Comparison of ENCODE assay signal across 10 cellular contexts in the genomic region with DNA sequence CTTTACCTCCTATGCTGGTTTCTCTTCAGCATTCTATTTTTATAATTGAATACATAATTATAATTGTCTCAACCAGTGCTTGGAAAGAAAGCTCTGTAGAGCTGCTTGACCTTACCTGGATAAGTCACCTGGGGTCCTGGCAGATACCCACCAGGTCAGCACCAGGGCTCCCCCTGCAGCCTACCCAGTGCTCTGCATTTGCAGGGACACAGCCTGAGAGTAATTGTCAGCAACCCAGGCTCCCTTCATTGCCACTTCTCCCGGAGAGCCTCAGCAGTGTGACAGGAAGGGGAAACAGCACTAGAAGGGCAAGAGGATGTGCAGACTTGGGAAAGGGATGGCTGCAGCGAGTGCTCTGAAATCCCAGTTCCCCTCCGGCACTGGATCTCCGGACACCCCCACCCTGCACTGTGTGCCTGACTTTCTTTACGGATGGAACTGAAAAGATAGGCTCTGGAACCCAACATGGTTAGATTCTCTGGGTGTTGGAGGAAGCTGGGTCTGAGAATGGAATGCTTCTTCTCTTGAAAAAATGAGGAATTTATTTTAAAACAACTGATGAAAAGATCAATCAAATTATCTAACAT. TPM values are rescaled to one million over a fixed set of nuclear protein-coding genes. Genes with fewer than 3 reads are reported as not detected.
A peak's percentile ranks its signal among the peaks of the same experiment; 100 is the strongest.
DNase-seq lines count a peak whose midpoint lies in the region; ATAC-seq and TF ChIP-seq lines count a peak whose summit lies in the region.
"Had no signal": no experiment of that assay in that cellular context is flagged by ENCODE, and none has a peak within 500 bp of the region (broad histone marks: within the 10 kb centered on the region; RNA-seq: fewer than 3 reads in every experiment).

No MANE protein-coding gene starts in this region.

- H3K27me3 ChIP-seq in ovary: no peaks in the 10 kb centered on the region
- H3K27me3 ChIP-seq: upper lobe of left lung had no signal

- no peak for TF ChIP-seq POLR2A in ovary (IDR thresholded peaks at IDR 0.05)

- no peak for TF ChIP-seq EP300 in ovary (IDR thresholded peaks at IDR 0.05)

- no peak overlapping the region for H3K4me3 ChIP-seq in ovary
- H3K4me3 ChIP-seq: upper lobe of left lung had no signal

- no peaks in the 10 kb centered on the region for H3K4me1 ChIP-seq in ovary (ENCODE audit: insufficient read depth)

- intact Hi-C loops in left colon (cut with DNase I, micrococcal nuclease): no loop called here
- intact Hi-C loops in ovary (cut with DNase I): no loop called here

- no peak overlapping the region for H3K27ac ChIP-seq in ovary
- H3K27ac ChIP-seq: upper lobe of left lung had no signal

- H3K36me3 ChIP-seq in ovary: no peaks in the 10 kb centered on the region
- H3K36me3 ChIP-seq: upper lobe of left lung had no signal

- TF ChIP-seq CTCF in LNCAP (IDR thresholded peaks at IDR 0.05): peak; percentile 68
- no peak for TF ChIP-seq CTCF in ovary (IDR thresholded peaks at IDR 0.05)

- WGBS in ovary, 3 donors: 19 to 22% (median 19%) methylated on average over 5 of the region's 5 CpGs

- H3K9me3 ChIP-seq in ovary: no peaks in the 10 kb centered on the region
- H3K9me3 ChIP-seq: upper lobe of left lung had no signal

- DNase-seq in D341Med (ENCODE audit: low spot score) (peak; percentile 67), activated T-cell treated with anti-CD3 and anti-CD28 coated beads for 48 hours (ENCODE audit: low read depth) (peak; percentile 24), left colon (peak in 1 of 2 donors; percentile 34), ovary (no peak)

- peak; percentile 69 for ATAC-seq in GM19328 (IDR thresholded peaks at IDR 0.05; ENCODE audit: unreplicated experiment)
- peak; percentile 37 for ATAC-seq in left colon
- ATAC-seq in esophagus mucosa: no peak
- no peak for ATAC-seq in GM21447 (IDR thresholded peaks at IDR 0.05; ENCODE audit: unreplicated experiment)

RNA-seq across cellular contexts. Expression of gene PAX4, which starts 11.4 kb away (rescaled TPM):
- total RNA-seq in left colon (1 to 10 TPM in 1 of 2 donors, under 1 TPM in 1; 0.98 to 1.6 TPM), esophagus mucosa (not detected), ovary (not detected)
- not detected for polyA plus RNA-seq in ovary
- total RNA-seq: RPMI7951, upper lobe of left lung had no signal

RNA-seq across cellular contexts. Expression of gene SND1, which starts 22.6 kb away (rescaled TPM):
- total RNA-seq in left colon (100 to 1,000 TPM; 108 to 123 TPM), esophagus mucosa (115 TPM), ovary (100 to 1,000 TPM in 6 of 7 donors, 10 to 100 TPM in 1; 93.6 to 271 (median 182) TPM)
- polyA plus RNA-seq in ovary: 100 to 1,000 TPM in 1 of 2 donors, 10 to 100 TPM in 1; 91.4 to 297 TPM

RNA-seq across cellular contexts. Expression of gene FSCN3, which starts 35.8 kb away (rescaled TPM):
- total RNA-seq in left colon (1 to 10 TPM in 1 of 2 donors, under 1 TPM in 1; 0.64 to 1.3 TPM), esophagus mucosa (0.52 TPM), ovary (1 to 10 TPM in 3 of 7 donors, under 1 TPM in 3, not detected in 1; 0.45 to 2.3 (median 0.98) TPM)
- polyA plus RNA-seq in ovary: 1 to 10 TPM in 1 of 2 donors, under 1 TPM in 1; 0.11 to 1.4 TPM

RNA-seq across cellular contexts. Expression of gene ARF5, which starts 41.1 kb away (rescaled TPM):
- total RNA-seq in left colon (100 to 1,000 TPM; 164 to 172 TPM), esophagus mucosa (197 TPM), ovary (100 to 1,000 TPM in 3 of 7 donors, 10 to 100 TPM in 4; 87.8 to 132 (median 97.3) TPM)
- polyA plus RNA-seq in ovary: 100 to 1,000 TPM; 133 to 147 TPM

RNA-seq across cellular contexts. Expression of gene GCC1, which starts 44.0 kb away (rescaled TPM):
- 10 to 100 TPM; 16.4 to 19.0 TPM for total RNA-seq in left colon
- 11.0 TPM for total RNA-seq in esophagus mucosa
- total RNA-seq in ovary: 10 to 100 TPM; 12.1 to 21.1 (median 16.0) TPM
- 10 to 100 TPM in 1 of 2 donors, 1 to 10 TPM in 1; 7.8 to 10.5 TPM for polyA plus RNA-seq in ovary

Comparison
In these comparisons a context has a peak if more than half of its experiments do, and no peak if none do; other contexts are left out.
1. DNase-seq: peak in D341Med (single experiment) and activated T-cell treated with anti-CD3 and anti-CD28 coated beads for 48 hours (single experiment); none in ovary (0 of 5).
2. ATAC-seq: peak in GM19328 (single experiment) and left colon (single experiment); none in esophagus mucosa (single experiment) and GM21447 (single experiment).